In the genomic region with DNA sequence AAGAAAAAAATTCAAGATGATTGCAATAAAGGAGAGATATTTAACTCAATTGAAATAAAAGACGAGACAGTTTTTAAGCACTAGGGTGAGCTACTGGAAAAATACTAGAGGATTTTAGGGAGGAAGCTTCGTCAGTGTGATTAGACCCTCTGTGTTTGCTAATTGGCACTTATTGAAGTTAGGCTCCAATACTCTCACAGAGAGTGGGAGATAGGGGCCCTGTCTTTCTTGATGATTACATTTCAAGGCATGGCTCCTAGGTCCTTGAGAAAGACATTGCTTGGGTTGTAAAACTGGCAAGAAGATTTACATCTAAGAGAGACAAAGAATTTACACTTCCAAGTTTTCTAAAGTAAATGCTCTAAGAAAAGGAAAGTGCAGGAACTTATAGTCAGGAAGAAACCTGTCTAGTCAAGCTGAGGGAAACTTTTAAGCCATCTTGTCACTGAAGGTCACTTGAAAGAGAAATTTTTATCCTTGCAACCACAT, we compare ENCODE assay signal across 16 cellular contexts.
DNase-seq lines count a peak whose midpoint lies in the region; ATAC-seq and TF ChIP-seq lines count a peak whose summit lies in the region.
"Had no signal": no experiment of that assay in that cellular context is flagged by ENCODE, and none has a peak within 500 bp of the region (broad histone marks: within the 10 kb centered on the region; RNA-seq: fewer than 3 reads in every experiment).

No MANE protein-coding gene starts in this region.

- H3K4me2 ChIP-seq in parathyroid adenoma (ENCODE audit: low read length) = no peak overlapping the region
- H3K4me2 ChIP-seq: A549 had no signal

- no peak overlapping the region for H3K9ac ChIP-seq in parathyroid adenoma

- H3K27ac ChIP-seq in parathyroid adenoma = no peak overlapping the region
- H3K27ac ChIP-seq: C4-2B had no signal

- H3K79me2 ChIP-seq in parathyroid adenoma = no peaks in the 10 kb centered on the region

- no peaks in the 10 kb centered on the region for H3K4me1 ChIP-seq in parathyroid adenoma

- H3K36me3 ChIP-seq in parathyroid adenoma (ENCODE audit: control insufficient read depth, insufficient read depth, low read length) = no peaks in the 10 kb centered on the region
- H3K36me3 ChIP-seq: BE2C had no signal

- CTCF ChIA-PET in HEK293T (lab: Yijun Ruan, JAX) = no interaction called here

- H3K9me3 ChIP-seq in parathyroid adenoma (ENCODE audit: control insufficient read depth, low read length) = no peaks in the 10 kb centered on the region
- H3K9me3 ChIP-seq: BE2C had no signal

- no peak for TF ChIP-seq CTCF in parathyroid adenoma (IDR thresholded peaks at IDR 0.05)

- POLR2A ChIA-PET in HEK293T (lab: Yijun Ruan, JAX) = no interaction called here

- no peaks in the 10 kb centered on the region for H3K27me3 ChIP-seq in parathyroid adenoma (ENCODE audit: control insufficient read depth, insufficient read depth, low read length)
- H3K27me3 ChIP-seq: BE2C had no signal

- ATAC-seq in GM19397 (IDR thresholded peaks at IDR 0.05; ENCODE audit: unreplicated experiment) = no peak
- ATAC-seq: A549 had no signal

- no peak overlapping the region for H3K4me3 ChIP-seq in parathyroid adenoma (ENCODE audit: low read depth, low read length)
- H3K4me3 ChIP-seq: A549 had no signal

- DNase-seq in HEK293T (ENCODE audit: extremely low spot score) (no peak), left kidney (ENCODE audit: low read depth, low spot score) (peak; percentile 88), HuH-7.5 (ENCODE audit: low spot score) (no peak)
- no peak for DNase-seq in stimulated activated CD4-positive, alpha-beta T cell treated with anti-CD3 and anti-CD28 coated beads, Interleukin-15, amount 100 ng/mL, for 24 hours
- DNase-seq: BE2C; CD4-positive, alpha-beta memory T cell; DMS153; DMS79 treated with DMSO at 0.1 percent for 48 hours; EL; GDM1; H9; KBM-7 had no signal

- peak overlapping the region; percentile 12 for H2AFZ ChIP-seq in parathyroid adenoma

TF ChIP-seq in HEK293T, 16 proteins besides CTCF, POLR2A, EP300 and RAD21:
- no peak for TF ChIP-seq LEF1 (IDR thresholded peaks at IDR 0.05; ENCODE audit: borderline replicate concordance)
- TF ChIP-seq SP1 (IDR thresholded peaks at IDR 0.05) = no peak
- TF ChIP-seq, protein P1, sequence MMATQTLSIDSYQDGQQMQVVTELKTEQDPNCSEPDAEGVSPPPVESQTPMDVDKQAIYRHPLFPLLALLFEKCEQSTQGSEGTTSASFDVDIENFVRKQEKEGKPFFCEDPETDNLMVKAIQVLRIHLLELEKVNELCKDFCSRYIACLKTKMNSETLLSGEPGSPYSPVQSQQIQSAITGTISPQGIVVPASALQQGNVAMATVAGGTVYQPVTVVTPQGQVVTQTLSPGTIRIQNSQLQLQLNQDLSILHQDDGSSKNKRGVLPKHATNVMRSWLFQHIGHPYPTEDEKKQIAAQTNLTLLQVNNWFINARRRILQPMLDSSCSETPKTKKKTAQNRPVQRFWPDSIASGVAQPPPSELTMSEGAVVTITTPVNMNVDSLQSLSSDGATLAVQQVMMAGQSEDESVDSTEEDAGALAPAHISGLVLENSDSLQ (IDR thresholded peaks at IDR 0.05) = peak; percentile 62
- no peak for TF ChIP-seq ELF4 (IDR thresholded peaks at IDR 0.05)
